Comparison of ENCODE assay signal across 13 cellular contexts in genomic region chr20:61927193-61927825, GRCh38.
"Had no signal": no experiment of that assay in that cellular context is flagged by ENCODE, and none has a peak within 500 bp of the region (broad histone marks: within the 10 kb centered on the region; RNA-seq: fewer than 3 reads in every experiment).

No MANE protein-coding gene starts in this region.

- H3K4me1 ChIP-seq: gastrocnemius medialis, uterus had no signal

- H3K4me3 ChIP-seq: gastrocnemius medialis, ovary, uterus had no signal

- H3K9me3 ChIP-seq: gastrocnemius medialis, ovary, uterus had no signal

- ATAC-seq: esophagus mucosa, gastrocnemius medialis, natural killer cell, right cardiac atrium had no signal

- H3K27ac ChIP-seq: gastrocnemius medialis, ovary, uterus had no signal

- DNase-seq: effector memory CD4-positive, alpha-beta T cell; gastrocnemius medialis; islet precursor cell; natural killer cell; nucleus accumbens; ovary; right cardiac atrium; small intestine; stimulated activated CD4-positive, alpha-beta T cell treated with anti-CD3 and anti-CD28 coated beads, Interleukin-2, amount 100 ng/mL, for 48 hours; stimulated activated naive CD4-positive, alpha-beta T cell treated with Interleukin-2 at 50 U/mL for 16 hours; uterus had no signal

- FAIRE-seq: endometrium, small intestine had no signal

- H3K36me3 ChIP-seq: gastrocnemius medialis, ovary, uterus had no signal

- H3K27me3 ChIP-seq: gastrocnemius medialis, ovary, uterus had no signal
